In the genomic region with DNA sequence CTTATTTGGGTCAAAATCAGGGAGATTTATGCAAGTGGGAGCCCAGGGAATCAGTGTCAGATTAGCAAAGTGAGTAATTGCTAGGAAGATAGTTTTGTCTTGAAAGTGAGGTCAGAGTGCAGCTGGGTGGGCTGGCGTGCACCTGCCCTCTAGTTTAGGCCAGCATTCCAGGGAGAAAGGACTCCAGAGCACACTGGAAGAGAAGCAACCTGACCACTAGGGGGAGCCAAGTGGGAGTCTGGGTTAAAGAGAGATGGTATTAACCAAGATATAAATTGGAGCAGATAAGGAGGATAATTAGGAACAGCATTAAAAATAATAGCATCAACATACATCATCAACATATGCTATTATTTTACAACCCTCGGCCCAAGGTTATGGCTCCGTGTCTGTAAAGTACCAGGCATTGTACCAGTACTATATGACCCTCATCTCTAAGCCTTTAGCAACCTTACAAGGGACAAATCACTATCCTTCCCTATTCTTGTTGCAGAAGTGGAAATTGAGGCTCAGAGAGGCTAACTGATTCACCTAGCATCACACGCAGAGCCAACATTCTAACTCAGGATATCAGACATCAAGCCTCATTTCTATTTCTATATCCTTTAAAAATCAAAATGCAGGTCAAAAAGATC, we compare ENCODE assay signal across 8 cellular contexts. TPM values are rescaled to one million over a fixed set of nuclear protein-coding genes. Genes with fewer than 3 reads are reported as not detected.
DNase-seq lines count a peak whose midpoint lies in the region; ATAC-seq and TF ChIP-seq lines count a peak whose summit lies in the region.

No MANE protein-coding gene starts in this region.

- peak; percentile 89 for TF ChIP-seq CTCF in VCaP (conservative IDR thresholded peaks at IDR 0.05)

- no peak overlapping the region for H3K27ac ChIP-seq in VCaP

- H3K27me3 Mint-ChIP-seq in activated T-helper 2 cell treated with anti-CD3 and anti-CD28 coated beads, Interferon-gamma antibody, Interleukin-2, Interleukin-4, amounts not matched to agents 10 μg/mL and 5 μg/mL and 100 μg/mL, durations not matched to agents 14 hours and 24 hours and 36 hours (ENCODE audit: low read depth): peaks cover 2% of the 10 kb centered on the region

- ATAC-seq in GM19351 (IDR thresholded peaks at IDR 0.05; ENCODE audit: unreplicated experiment): no peak

- no peak overlapping the region for H3K27ac Mint-ChIP-seq in activated T-helper 2 cell treated with anti-CD3 and anti-CD28 coated beads, Interferon-gamma antibody, Interleukin-2, Interleukin-4, amounts not matched to agents 10 μg/mL and 5 μg/mL and 100 μg/mL, durations not matched to agents 14 hours and 24 hours and 36 hours

- H3K4me1 Mint-ChIP-seq in activated T-helper 2 cell treated with anti-CD3 and anti-CD28 coated beads, Interferon-gamma antibody, Interleukin-2, Interleukin-4, amounts not matched to agents 10 μg/mL and 5 μg/mL and 100 μg/mL, durations not matched to agents 14 hours and 24 hours and 36 hours (ENCODE audit: low read depth): no peaks in the 10 kb centered on the region

- intact Hi-C loops in activated T-helper 2 cell treated with anti-CD3 and anti-CD28 coated beads, Interferon-gamma antibody, Interleukin-2, Interleukin-4, amounts not matched to agents 10 μg/mL and 5 μg/mL and 100 μg/mL, durations not matched to agents 14 hours and 24 hours and 36 hours (cut with micrococcal nuclease): no loop called here

- H3K9me3 Mint-ChIP-seq in activated T-helper 2 cell treated with anti-CD3 and anti-CD28 coated beads, Interferon-gamma antibody, Interleukin-2, Interleukin-4, amounts not matched to agents 10 μg/mL and 5 μg/mL and 100 μg/mL, durations not matched to agents 14 hours and 24 hours and 36 hours: no peaks in the 10 kb centered on the region

- no peak overlapping the region for H3K4me3 Mint-ChIP-seq in activated T-helper 2 cell treated with anti-CD3 and anti-CD28 coated beads, Interferon-gamma antibody, Interleukin-2, Interleukin-4, amounts not matched to agents 10 μg/mL and 5 μg/mL and 100 μg/mL, durations not matched to agents 14 hours and 24 hours and 36 hours (ENCODE audit: low read depth)

- DNase-seq in stimulated activated CD4-positive, alpha-beta T cell treated with anti-CD3 and anti-CD28 coated beads, Interleukin-12 subunit alpha, Interleukin-12 subunit beta, amount 100 ng/mL, for 48 hours (ENCODE audit: low read depth in 2 of 3, low spot score in 1 of 3): peak in 2 of 3 donors; percentile 12 to 30
- DNase-seq in stimulated activated CD4-positive, alpha-beta T cell treated with anti-CD3 and anti-CD28 coated beads, Interleukin-4, amount 100 ng/mL, for 1 hour: no peak
- peak; percentile 15 for DNase-seq in NCI-H1092 (lab: John Stamatoyannopoulos, UW)
- DNase-seq in iPS-NIHi7 (ENCODE audit: extremely low spot score): peak; percentile 81
- DNase-seq in activated T-helper 2 cell treated with anti-CD3 and anti-CD28 coated beads, Interferon-gamma antibody, Interleukin-2, Interleukin-4, amounts not matched to agents 10 μg/mL and 5 μg/mL and 100 μg/mL, durations not matched to agents 14 hours and 24 hours and 36 hours (ENCODE audit: low spot score): no peak
- DNase-seq in NCI-H446 treated with DMSO at 0.1 percent for 48 hours (lab: John Stamatoyannopoulos, UW): no peak

- H3K36me3 Mint-ChIP-seq in activated T-helper 2 cell treated with anti-CD3 and anti-CD28 coated beads, Interferon-gamma antibody, Interleukin-2, Interleukin-4, amounts not matched to agents 10 μg/mL and 5 μg/mL and 100 μg/mL, durations not matched to agents 14 hours and 24 hours and 36 hours (ENCODE audit: low read depth): no peaks in the 10 kb centered on the region

RNA-seq across cellular contexts. Expression of gene SLC2A10, which starts 57.8 kb away (rescaled TPM):
- total RNA-seq in activated T-helper 2 cell treated with anti-CD3 and anti-CD28 coated beads, Interferon-gamma antibody, Interleukin-2, Interleukin-4, amounts not matched to agents 10 μg/mL and 5 μg/mL and 100 μg/mL, durations not matched to agents 14 hours and 24 hours and 36 hours: not detected in 2 replicates

Comparison
In these comparisons a context has a peak if more than half of its experiments do, and no peak if none do; other contexts are left out.
1. DNase-seq: peak in stimulated activated CD4-positive, alpha-beta T cell treated with anti-CD3 and anti-CD28 coated beads, Interleukin-12 subunit alpha, Interleukin-12 subunit beta, amount 100 ng/mL, for 48 hours (2 of 3), NCI-H1092 (single experiment) and iPS-NIHi7 (single experiment); none in stimulated activated CD4-positive, alpha-beta T cell treated with anti-CD3 and anti-CD28 coated beads, Interleukin-4, amount 100 ng/mL, for 1 hour (single experiment), activated T-helper 2 cell treated with anti-CD3 and anti-CD28 coated beads, Interferon-gamma antibody, Interleukin-2, Interleukin-4, amounts not matched to agents 10 μg/mL and 5 μg/mL and 100 μg/mL, durations not matched to agents 14 hours and 24 hours and 36 hours (single experiment) and NCI-H446 treated with DMSO at 0.1 percent for 48 hours (single experiment).